19 cellular contexts compared by ENCODE assay signal in the genomic region with DNA sequence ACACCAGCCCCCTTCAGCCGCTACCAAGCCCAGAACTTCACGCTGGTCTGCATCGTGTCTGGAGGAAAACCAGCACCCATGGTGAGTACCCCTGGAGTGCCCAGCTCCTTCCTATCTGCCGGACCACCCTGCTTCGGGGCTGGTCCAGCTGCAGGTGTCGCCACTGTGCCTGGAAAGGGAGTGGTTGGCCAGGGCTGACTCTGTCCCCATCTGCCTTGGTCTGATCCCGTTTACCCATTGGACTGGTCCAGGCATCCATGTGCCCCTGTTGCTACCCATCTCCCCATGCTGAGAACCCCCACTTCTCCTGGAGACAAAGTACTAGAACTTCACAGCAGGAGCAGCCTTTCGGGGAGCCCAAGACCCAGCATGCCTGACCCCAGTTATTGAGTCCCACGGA.
A peak's percentile ranks its signal among the peaks of the same experiment; 100 is the strongest.
DNase-seq lines count a peak whose midpoint lies in the region; ATAC-seq, FAIRE-seq and TF ChIP-seq lines count a peak whose summit lies in the region.
"Had no signal": no experiment of that assay in that cellular context is flagged by ENCODE, and none has a peak within 500 bp of the region (broad histone marks: within the 10 kb centered on the region; RNA-seq: fewer than 3 reads in every experiment).

No MANE protein-coding gene starts in this region.

- POLR2A ChIA-PET in HCT116 (lab: Charles Lee) (no interaction called here), H1 (lab: Charles Lee; ENCODE audit: partially characterized antibody) (interaction anchor here (0.7 to 1.4 kb wide), 3 partner anchors 9 to 55 kb away, joined by 3 to 4 read pairs (median 4); no protein-coding TSS in a partner anchor)

- no peak overlapping the region for H2AK5ac ChIP-seq in H1 (ENCODE audit: low read depth, low read length)

- 90% methylated on average over 9 of the region's 9 CpGs; no CpG with 5 or more reads in 1 of the 2 experiments for WGBS in H1 (ENCODE audit: extremely low coverage in 1 of 2, insufficient coverage in 1 of 2, insufficient read length in 1 of 2, insufficient replicate concordance in 2 of 2, low coverage in 1 of 2, low lambda C conversion rate in 2 of 2, missing lambda C conversion rate in 1 of 2), 2 experiments
- 58 to 67% methylated on average over 3 to 5 of the region's 9 CpGs for WGBS in esophagus squamous epithelium, 2 donors

- no peak overlapping the region for H3K18ac ChIP-seq in H1 (ENCODE audit: extremely low read depth, low read length)

- H3K27me3 ChIP-seq in HCT116 (ENCODE audit: insufficient read depth, low read length) (peaks cover 19% of the 10 kb centered on the region), WERI-Rb-1 (ENCODE audit: insufficient read depth, low read depth, severe bottlenecking) (no peaks in the 10 kb centered on the region), H1 (replicated peaks in 1 of 4; ENCODE audit: control insufficient read depth in 3 of 4, extremely low read depth in 1 of 4, insufficient read depth in 3 of 4, low read length in 3 of 4) (no peaks in the 10 kb centered on the region), upper lobe of right lung (peaks cover 11% of the 10 kb centered on the region), esophagus squamous epithelium (peaks cover 0 to 62% (median 0%) of the 10 kb centered on the region in 4 donors)

- H2BK20ac ChIP-seq in H1 (ENCODE audit: low read length) = no peak overlapping the region

- H3K14ac ChIP-seq in H1 (ENCODE audit: insufficient read length) = no peak overlapping the region

- no peaks in the 10 kb centered on the region for H3K9me2 ChIP-seq in HCT116 (ENCODE audit: insufficient read depth)

- CTCF ChIA-PET in HCT116 (lab: Charles Lee) (interaction anchor here (1.6 kb wide), 1 partner anchor 213 kb away, joined by 4 read pairs; no protein-coding TSS in a partner anchor), H1 (lab: Charles Lee; ENCODE audit: partially characterized antibody) (interaction anchor here (0.5 to 3.9 kb wide), 12 partner anchors 10 to 528 kb away, joined by 3 to 17 read pairs (median 3); no protein-coding TSS in a partner anchor)

- H4K8ac ChIP-seq in H1 (ENCODE audit: extremely low read depth, insufficient read depth, low read length) = no peak overlapping the region

- H3K23ac ChIP-seq in H1 (ENCODE audit: insufficient read length) = no peak overlapping the region

- H3K9ac ChIP-seq in HCT116 (ENCODE audit: low read length) (no peak overlapping the region), H1 (replicated peaks in 1 of 4; ENCODE audit: extremely low read depth in 1 of 4, low read depth in 3 of 4, low read length in 3 of 4) (no peak overlapping the region)

- no peak for FAIRE-seq in H1 (lab: Jason Lieb, UNC)
- FAIRE-seq: A204.1 had no signal

- DNase-seq in HCT116 (ENCODE audit: low read depth, low spot score) = no peak
- DNase-seq in WERI-Rb-1 = no peak
- no peak for DNase-seq in H1 (ENCODE audit: low read depth in 1 of 2, low spot score in 2 of 2)
- DNase-seq in upper lobe of right lung = peak; percentile 47
- DNase-seq in esophagus squamous epithelium (lab: John Stamatoyannopoulos, UW) = no peak
- no peak for DNase-seq in NCI-H2029 treated with DMSO at 0.1 percent for 48 hours (lab: John Stamatoyannopoulos, UW)
- no peak for DNase-seq in hippocampal formation (lab: John Stamatoyannopoulos, UW)
- DNase-seq: AML-193; Calu3; CD8-positive, alpha-beta T cell; DMS79 treated with DMSO at 0.1 percent for 48 hours; GF-D8; H7; IMR-90; KG1 had no signal

- peaks cover 2% of the 10 kb centered on the region; the same call in 1 of the 2 replicates for H3K23me2 ChIP-seq in H1 (ENCODE audit: low read depth, low read length)

- no peaks in the 10 kb centered on the region for H3K36me3 ChIP-seq in HCT116 (ENCODE audit: control insufficient read depth in 1 of 2, insufficient read depth in 2 of 2, low read length in 2 of 2)
- no peaks in the 10 kb centered on the region for H3K36me3 ChIP-seq in WERI-Rb-1
- no peaks in the 10 kb centered on the region for H3K36me3 ChIP-seq in H1 (ENCODE audit: control insufficient read depth in 2 of 4, insufficient read depth in 4 of 4, low read length in 3 of 4)
- no peaks in the 10 kb centered on the region for H3K36me3 ChIP-seq in upper lobe of right lung
- H3K36me3 ChIP-seq in esophagus squamous epithelium = no peaks in the 10 kb centered on the region

- peak overlapping the region; percentile 63; the same call in 1 of the 2 replicates for H2BK15ac ChIP-seq in H1 (ENCODE audit: low read length)

- RAD21 ChIA-PET in HCT116 (lab: Charles Lee; ENCODE audit: low non-redundant PET in 1 of 2, low total read pairs in 2 of 2, uncharacterized antibody in 2 of 2, unreplicated experiment in 2 of 2) = no interaction called here

- TF ChIP-seq CTCF in HCT116 (IDR thresholded peaks at IDR 0.05 in 2 of 3, conservative IDR thresholded peaks at IDR 0.05 in 1 of 3; ENCODE audit: borderline replicate concordance in 1 of 3, insufficient read depth in 1 of 3, low read depth in 2 of 3, low read length in 2 of 3) (0 out of 6 replicates have a peak, but pooled peaks of 1 of the 3 experiments have one; percentile 3), WERI-Rb-1 (IDR thresholded peaks at IDR 0.05; ENCODE audit: low read depth, low read length) (0 out of 2 replicates have a peak, but pooled peaks have one; percentile 19), H1 (IDR thresholded peaks at IDR 0.05; ENCODE audit: control extremely low read depth in 1 of 3, insufficient read depth in 1 of 3, low read depth in 1 of 3, low read length in 3 of 3) (peak in 2 of 3 experiments; percentile 25 to 34; a peak in 2 of 4 replicates), upper lobe of right lung (IDR thresholded peaks at IDR 0.05) (no peak), esophagus squamous epithelium (IDR thresholded peaks at IDR 0.05) (no peak)

- H3K27ac ChIP-seq in HCT116 (ENCODE audit: low read depth, low read length) (no peak overlapping the region), WERI-Rb-1 (no peak overlapping the region), H1 (ENCODE audit: low read depth, low read length) (no peak overlapping the region), upper lobe of right lung (no peak overlapping the region), esophagus squamous epithelium (no peak overlapping the region)
- H3K27ac ChIP-seq: C4-2B, HL-60 had no signal

- no peak for TF ChIP-seq POLR2A in HCT116 (IDR thresholded peaks at IDR 0.05; ENCODE audit: borderline replicate concordance, extremely low read depth, insufficient read depth, insufficient read length)
- no peak for TF ChIP-seq POLR2A in H1 (IDR thresholded peaks at IDR 0.05; ENCODE audit: control extremely low read depth in 1 of 2, low read depth in 2 of 2, low read length in 2 of 2)
- no peak for TF ChIP-seq POLR2A in esophagus squamous epithelium (IDR thresholded peaks at IDR 0.05)

- intact Hi-C loops in HCT116 (cut with micrococcal nuclease) = no loop called here
- intact Hi-C loops in upper lobe of right lung (cut with DNase I) = no loop called here
- intact Hi-C loops in esophagus squamous epithelium (cut with DNase I) = no loop called here

- no peak for TF ChIP-seq EP300 in H1 (IDR thresholded peaks at IDR 0.05; ENCODE audit: borderline replicate concordance in 1 of 2, low read depth in 2 of 2, low read length in 2 of 2)

- H3K4me3 ChIP-seq in HCT116 (replicated peaks in 1 of 2; ENCODE audit: low read depth in 1 of 2, low read length in 2 of 2) = no peak overlapping the region
- H3K4me3 ChIP-seq in WERI-Rb-1 (ENCODE audit: low read depth, low read length) = no peak overlapping the region
- no peak overlapping the region for H3K4me3 ChIP-seq in H1 (ENCODE audit: extremely low read depth in 1 of 4, insufficient read depth in 2 of 4, low read depth in 3 of 4, low read length in 4 of 4)
- no peak overlapping the region for H3K4me3 ChIP-seq in upper lobe of right lung
- H3K4me3 ChIP-seq in esophagus squamous epithelium = no peak overlapping the region
- H3K4me3 ChIP-seq: GM23338 had no signal

- H3K9me3 ChIP-seq in HCT116 (ENCODE audit: control insufficient read depth in 1 of 2, insufficient read depth in 1 of 2, low read depth in 1 of 2, low read length in 2 of 2) = no peaks in the 10 kb centered on the region
- H3K9me3 ChIP-seq in WERI-Rb-1 (ENCODE audit: severe bottlenecking) = no peaks in the 10 kb centered on the region
- no peaks in the 10 kb centered on the region for H3K9me3 ChIP-seq in H1 (ENCODE audit: insufficient read depth in 2 of 2, low read depth in 1 of 2, low read length in 1 of 2)
- H3K9me3 ChIP-seq in upper lobe of right lung = no peaks in the 10 kb centered on the region
- H3K9me3 ChIP-seq in esophagus squamous epithelium = no peaks in the 10 kb centered on the region

- H2BK12ac ChIP-seq in H1 (ENCODE audit: low read depth, low read length) = peak overlapping the region; percentile 41; the same call in 1 of the 2 replicates

- H3K4me1 ChIP-seq in HCT116 (ENCODE audit: control insufficient read depth in 1 of 2, insufficient read depth in 2 of 2, low read length in 2 of 2) (peaks cover 0 to 8% of the 10 kb centered on the region in 2 experiments; a peak in 2 of 4 replicates), H1 (replicated peaks in 1 of 4; ENCODE audit: control insufficient read depth in 3 of 4, insufficient read depth in 4 of 4, low read length in 3 of 4) (no peaks in the 10 kb centered on the region; a peak in 2 of 7 replicates), upper lobe of right lung (no peaks in the 10 kb centered on the region), esophagus squamous epithelium (no peaks in the 10 kb centered on the region)

- peak; percentile 31; the same call in 1 of the 2 replicates for TF ChIP-seq RAD21 in HCT116 (IDR thresholded peaks at IDR 0.05; ENCODE audit: low read depth)
- peak; percentile 23 to 40; a peak in 3 of 4 replicates for TF ChIP-seq RAD21 in H1 (IDR thresholded peaks at IDR 0.05 in 1 of 2, conservative IDR thresholded peaks at IDR 0.05 in 1 of 2; ENCODE audit: low read depth in 2 of 2, low read length in 2 of 2)

- ATAC-seq in HCT116 = no peak
- ATAC-seq in upper lobe of right lung = no peak
- ATAC-seq: CD8-positive, alpha-beta T cell; GM23338 had no signal

- H4K91ac ChIP-seq in H1 (replicated peaks; ENCODE audit: insufficient read length, low read length) = no peak overlapping the region

- no peak overlapping the region for H3K4ac ChIP-seq in H1 (replicated peaks; ENCODE audit: insufficient read length, low read depth, low read length)

- no peaks in the 10 kb centered on the region for H3K79me2 ChIP-seq in HCT116 (ENCODE audit: insufficient read depth, low read length)
- H3K79me2 ChIP-seq in H1 (ENCODE audit: control insufficient read depth in 1 of 2, insufficient read depth in 2 of 2, low read length in 2 of 2) = no peaks in the 10 kb centered on the region

- H2BK120ac ChIP-seq in H1 (replicated peaks; ENCODE audit: low read depth, low read length) = no peak overlapping the region

- no peaks in the 10 kb centered on the region for H3K79me1 ChIP-seq in H1 (ENCODE audit: low read depth, low read length)

- H2AFZ ChIP-seq in HCT116 (ENCODE audit: low read depth, low read length, poor library complexity, severe bottlenecking) (no peak overlapping the region), H1 (ENCODE audit: low read length) (no peak overlapping the region)
- H2AFZ ChIP-seq: GM23338 had no signal

- no peak overlapping the region for H3K4me2 ChIP-seq in HCT116 (ENCODE audit: low read length)
- H3K4me2 ChIP-seq in H1 (ENCODE audit: insufficient read depth in 1 of 2, low read depth in 2 of 2, low read length in 2 of 2) = no peak overlapping the region
- H3K4me2 ChIP-seq: GM23338 had no signal

- H4K20me1 ChIP-seq in HCT116 (ENCODE audit: insufficient read depth) = no peaks in the 10 kb centered on the region
- no peaks in the 10 kb centered on the region for H4K20me1 ChIP-seq in H1 (replicated peaks in 1 of 2; ENCODE audit: control insufficient read depth in 1 of 2, insufficient read depth in 2 of 2, low read length in 2 of 2)

- BruUV-seq in HCT116 (replicated peaks; lab: Mats Ljungman, UMichigan) = no TSS peak

- H4K5ac ChIP-seq in H1 (ENCODE audit: insufficient read length, low read depth, low read length) = no peak overlapping the region

- no peak overlapping the region for H3K56ac ChIP-seq in H1 (replicated peaks; ENCODE audit: insufficient read length, low read depth, low read length)

- H2BK5ac ChIP-seq in H1 (ENCODE audit: low read depth, low read length) = no peak overlapping the region

Comparison
In these comparisons a context has a peak if more than half of its experiments do, and no peak if none do; other contexts are left out.
1. CTCF ChIP-seq: peak in WERI-Rb-1 (single experiment) and H1 (2 of 3); none in upper lobe of right lung (single experiment) and esophagus squamous epithelium (0 of 6).
2. Of the 16 proteins assayed by ChIP-seq in both H1 and HCT116: peak only in H1: none; only in HCT116: none; in both: RAD21; in neither: 14; mixed calls (peak in some experiments, not most) for 1.